ENCODE assay signal across 1 cellular context in genomic region chr2:10269711-10270610, GRCh38.
TF ChIP-seq lines count a peak whose summit lies in the region.

No MANE protein-coding gene starts in this region.

TF ChIP-seq in SK-N-SH treated with all-trans-retinoic acid at 6 μM for 48 hours, 23 proteins besides CTCF, POLR2A, EP300 and RAD21 (continued from another document):
- TF ChIP-seq TSHZ2 (CRISPR knock-in tag; IDR thresholded peaks at IDR 0.05) (no peak), GLIS3 (CRISPR knock-in tag; IDR thresholded peaks at IDR 0.05) (no peak), ZNF8 (CRISPR knock-in tag; IDR thresholded peaks at IDR 0.05) (no peak), POU6F1 (CRISPR knock-in tag; IDR thresholded peaks at IDR 0.05; ENCODE audit: borderline replicate concordance, low read depth) (no peak), ZNF565 (CRISPR knock-in tag; conservative IDR thresholded peaks at IDR 0.05; ENCODE audit: low read depth) (no peak), ZC3H10 (CRISPR knock-in tag; IDR thresholded peaks at IDR 0.05) (no peak), CSDC2 (CRISPR knock-in tag; IDR thresholded peaks at IDR 0.05) (no peak), ZFP30 (CRISPR knock-in tag; IDR thresholded peaks at IDR 0.05) (no peak)
- TF ChIP-seq, protein P1, sequence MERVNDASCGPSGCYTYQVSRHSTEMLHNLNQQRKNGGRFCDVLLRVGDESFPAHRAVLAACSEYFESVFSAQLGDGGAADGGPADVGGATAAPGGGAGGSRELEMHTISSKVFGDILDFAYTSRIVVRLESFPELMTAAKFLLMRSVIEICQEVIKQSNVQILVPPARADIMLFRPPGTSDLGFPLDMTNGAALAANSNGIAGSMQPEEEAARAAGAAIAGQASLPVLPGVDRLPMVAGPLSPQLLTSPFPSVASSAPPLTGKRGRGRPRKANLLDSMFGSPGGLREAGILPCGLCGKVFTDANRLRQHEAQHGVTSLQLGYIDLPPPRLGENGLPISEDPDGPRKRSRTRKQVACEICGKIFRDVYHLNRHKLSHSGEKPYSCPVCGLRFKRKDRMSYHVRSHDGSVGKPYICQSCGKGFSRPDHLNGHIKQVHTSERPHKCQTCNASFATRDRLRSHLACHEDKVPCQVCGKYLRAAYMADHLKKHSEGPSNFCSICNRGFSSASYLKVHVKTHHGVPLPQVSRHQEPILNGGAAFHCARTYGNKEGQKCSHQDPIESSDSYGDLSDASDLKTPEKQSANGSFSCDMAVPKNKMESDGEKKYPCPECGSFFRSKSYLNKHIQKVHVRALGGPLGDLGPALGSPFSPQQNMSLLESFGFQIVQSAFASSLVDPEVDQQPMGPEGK (CRISPR knock-in tag; IDR thresholded peaks at IDR 0.05; ENCODE audit: borderline replicate concordance), result no peak
